18 cellular contexts compared by ENCODE assay signal in the genomic region with DNA sequence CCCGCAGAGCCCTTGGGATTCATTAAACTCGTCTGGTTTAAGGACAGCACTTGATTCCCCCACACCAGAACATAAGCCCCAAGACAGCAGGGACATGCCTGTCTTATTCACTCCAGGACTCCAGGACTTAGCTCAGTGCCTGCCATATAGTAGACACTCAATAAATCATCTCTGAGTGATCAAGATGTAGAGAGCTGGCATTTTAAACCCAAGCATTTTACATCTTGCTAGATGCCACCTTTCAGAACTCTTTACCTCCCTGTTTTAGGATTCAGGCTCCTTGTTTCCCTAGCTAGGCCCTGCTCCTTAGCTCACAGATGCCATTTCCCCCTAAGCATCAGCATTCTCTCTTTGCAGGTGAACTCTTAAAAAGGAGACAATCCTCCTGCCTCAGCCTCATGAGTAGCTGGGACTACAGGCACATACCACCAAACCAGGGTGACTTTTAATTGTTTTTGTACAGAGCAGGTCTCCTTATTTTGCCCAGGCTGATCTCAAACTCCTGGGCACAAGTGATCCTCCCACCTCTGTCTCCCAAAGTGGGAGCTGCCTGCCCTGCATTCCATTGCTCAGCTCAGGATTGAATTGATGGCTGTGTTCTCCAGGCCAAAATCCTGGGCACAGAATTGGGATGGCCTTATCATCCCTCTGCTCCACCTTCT. TPM values are rescaled to one million over a fixed set of nuclear protein-coding genes. Genes with fewer than 3 reads are reported as not detected.
DNase-seq lines count a peak whose midpoint lies in the region; ATAC-seq and TF ChIP-seq lines count a peak whose summit lies in the region.
"Had no signal": no experiment of that assay in that cellular context is flagged by ENCODE, and none has a peak within 500 bp of the region (broad histone marks: within the 10 kb centered on the region; RNA-seq: fewer than 3 reads in every experiment).

No MANE protein-coding gene starts in this region.

- peaks cover 17 to 53% (median 35%) of the 10 kb centered on the region in 4 donors for H3K4me1 ChIP-seq in stomach

- no peaks in the 10 kb centered on the region for H3K36me3 ChIP-seq in stomach

- intact Hi-C loops in stomach (cut with DNase I; ENCODE audit: low total_unique reads), result no loop called here

- peaks cover 40% of the 10 kb centered on the region for H3K27me3 Mint-ChIP-seq in activated naive CD4-positive, alpha-beta T cell treated with anti-CD3 and anti-CD28 coated beads, Interleukin-2, amount 10 ng/mL, durations not matched to agents 7 days and 5 days
- peaks cover 22% of the 10 kb centered on the region for H3K27me3 Mint-ChIP-seq in brain
- no peaks in the 10 kb centered on the region for H3K27me3 Mint-ChIP-seq in nephron progenitor cell (ENCODE audit: low read depth, poor library complexity)

- H3K9me3 Mint-ChIP-seq in activated naive CD4-positive, alpha-beta T cell treated with anti-CD3 and anti-CD28 coated beads, Interleukin-2, amount 10 ng/mL, durations not matched to agents 7 days and 5 days, result no peaks in the 10 kb centered on the region
- H3K9me3 Mint-ChIP-seq in brain (peaks cover 0 to 3% (median 0%) of the 10 kb centered on the region in 5 experiments), nephron progenitor cell (no peaks in the 10 kb centered on the region)

- H3K27ac Mint-ChIP-seq in activated naive CD4-positive, alpha-beta T cell treated with anti-CD3 and anti-CD28 coated beads, Interleukin-2, amount 10 ng/mL, durations not matched to agents 7 days and 5 days, result peak overlapping the region; percentile 38
- peak overlapping the region in 3 of 5 experiments; percentile 38 to 87 (median 78) for H3K27ac Mint-ChIP-seq in brain
- peak overlapping the region; percentile 87 for H3K27ac Mint-ChIP-seq in nephron progenitor cell

- no peak for TF ChIP-seq EP300 in stomach (IDR thresholded peaks at IDR 0.05)

- no peak overlapping the region for H3K4me3 ChIP-seq in stomach

- H3K4me1 Mint-ChIP-seq in activated naive CD4-positive, alpha-beta T cell treated with anti-CD3 and anti-CD28 coated beads, Interleukin-2, amount 10 ng/mL, durations not matched to agents 7 days and 5 days, result no peaks in the 10 kb centered on the region
- H3K4me1 Mint-ChIP-seq in brain, result peaks cover 70% of the 10 kb centered on the region
- H3K4me1 Mint-ChIP-seq in nephron progenitor cell, result peaks cover 66% of the 10 kb centered on the region

- no peak for TF ChIP-seq POLR2A in stomach (IDR thresholded peaks at IDR 0.05)

- 29 to 64% (median 50%) methylated on average over 2 of the region's 2 CpGs for WGBS in stomach, 5 donors

- TF ChIP-seq CTCF in brain (conservative IDR thresholded peaks at IDR 0.05), result no peak
- TF ChIP-seq CTCF in nephron progenitor cell (IDR thresholded peaks at IDR 0.05), result no peak
- TF ChIP-seq CTCF in stomach (IDR thresholded peaks at IDR 0.05), result no peak

- no peaks in the 10 kb centered on the region for H3K27me3 ChIP-seq in stomach

- no peaks in the 10 kb centered on the region for H3K36me3 Mint-ChIP-seq in activated naive CD4-positive, alpha-beta T cell treated with anti-CD3 and anti-CD28 coated beads, Interleukin-2, amount 10 ng/mL, durations not matched to agents 7 days and 5 days
- no peaks in the 10 kb centered on the region for H3K36me3 Mint-ChIP-seq in brain
- no peaks in the 10 kb centered on the region for H3K36me3 Mint-ChIP-seq in nephron progenitor cell (ENCODE audit: low read depth)
- H3K36me3 Mint-ChIP-seq: CD4-positive, alpha-beta memory T cell had no signal

- no peak overlapping the region for H3K4me3 Mint-ChIP-seq in activated naive CD4-positive, alpha-beta T cell treated with anti-CD3 and anti-CD28 coated beads, Interleukin-2, amount 10 ng/mL, durations not matched to agents 7 days and 5 days
- no peak overlapping the region for H3K4me3 Mint-ChIP-seq in brain
- no peak overlapping the region for H3K4me3 Mint-ChIP-seq in nephron progenitor cell
- H3K4me3 Mint-ChIP-seq: CD4-positive, alpha-beta memory T cell had no signal

- no peak for ATAC-seq in HG03139 (IDR thresholded peaks at IDR 0.05; ENCODE audit: unreplicated experiment)
- ATAC-seq in HG02885 (IDR thresholded peaks at IDR 0.05; ENCODE audit: poor library complexity, unreplicated experiment), result no peak
- no peak for ATAC-seq in GM21447 (IDR thresholded peaks at IDR 0.05; ENCODE audit: unreplicated experiment)

- peak overlapping the region; percentile 69 to 80 (median 75) for H3K27ac ChIP-seq in stomach

- no peaks in the 10 kb centered on the region for H3K9me3 ChIP-seq in stomach

- CTCF ChIA-PET in activated naive CD4-positive, alpha-beta T cell treated with anti-CD3 and anti-CD28 coated beads, Interleukin-2, amount 10 ng/mL, durations not matched to agents 7 days and 5 days (lab: Charles Lee), result no interaction called here

- DNase-seq in activated naive CD4-positive, alpha-beta T cell treated with anti-CD3 and anti-CD28 coated beads, Interleukin-2, amount 10 ng/mL, durations not matched to agents 7 days and 5 days, result no peak
- no peak for DNase-seq in activated naive CD4-positive, alpha-beta T cell treated with Interleukin-2 at 50 U/mL for 16 hours
- DNase-seq in nephron progenitor cell (no peak), stomach (no peak)
- DNase-seq: 8988T; CD4-positive, alpha-beta memory T cell; DND-41; NCI-H1048; NCI-H1436 treated with DMSO at 0.1 percent for 48 hours; NCI-H2029 treated with DMSO at 0.1 percent for 48 hours; NCI-H2171 treated with DMSO at 0.1 percent for 48 hours; NCI-H748 treated with DMSO at 0.1 percent for 48 hours; RPMI8226; SIG-M5 had no signal

RNA-seq across cellular contexts. Expression of gene CPEB4, which starts 32.0 kb away (rescaled TPM):
- polyA plus RNA-seq in brain (ENCODE audit: insufficient read depth, low read depth, low replicate concordance), result 9.2 TPM
- total RNA-seq in stomach, result 100 to 1,000 TPM in 1 of 5 donors, 10 to 100 TPM in 3, 1 to 10 TPM in 1; 6.7 to 115 (median 61.0) TPM
- 10 to 100 TPM in 1 of 3 donors, 1 to 10 TPM in 2; 3.5 to 14.5 (median 8.3) TPM for polyA plus RNA-seq in stomach
